ENCODE assay signal across 1 cellular context in the genomic region with DNA sequence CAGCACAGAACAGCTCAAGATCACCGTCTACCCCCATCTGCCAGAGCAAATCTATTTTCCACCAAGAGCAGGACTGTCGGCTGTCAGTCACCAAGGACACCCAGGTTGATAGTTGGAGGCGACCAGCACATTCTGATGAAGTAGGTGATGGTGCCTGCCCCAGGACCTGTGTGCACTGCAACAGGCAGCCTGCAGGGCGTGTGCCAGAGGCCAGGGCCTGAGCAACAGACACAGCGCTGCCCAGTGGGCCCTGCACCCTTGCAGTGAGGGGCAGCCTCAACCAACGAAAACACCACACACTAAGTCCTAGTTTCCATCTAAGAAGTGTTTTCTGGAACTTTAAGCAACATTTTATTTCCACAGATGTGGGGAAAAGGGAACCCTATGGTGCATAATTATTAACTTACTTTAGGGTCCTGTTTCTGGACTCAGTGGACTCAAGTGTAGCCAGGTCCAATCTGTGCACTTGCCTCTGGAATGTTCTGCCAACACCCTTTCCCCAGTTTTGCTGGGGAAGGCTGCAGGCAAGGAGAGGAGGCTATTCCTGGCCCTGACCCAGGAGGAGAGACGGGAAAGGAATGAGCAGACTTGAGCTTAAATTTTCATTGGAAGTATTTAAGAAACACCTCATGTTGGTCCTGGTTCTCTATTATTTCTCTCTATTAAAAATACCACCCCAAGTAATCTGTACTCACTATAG.
TF ChIP-seq lines count a peak whose summit lies in the region.

No MANE protein-coding gene starts in this region.

TF ChIP-seq in IMR-90, 13 proteins besides CTCF, POLR2A, EP300 and RAD21 (continued from another document):
- TF ChIP-seq, protein P1, sequence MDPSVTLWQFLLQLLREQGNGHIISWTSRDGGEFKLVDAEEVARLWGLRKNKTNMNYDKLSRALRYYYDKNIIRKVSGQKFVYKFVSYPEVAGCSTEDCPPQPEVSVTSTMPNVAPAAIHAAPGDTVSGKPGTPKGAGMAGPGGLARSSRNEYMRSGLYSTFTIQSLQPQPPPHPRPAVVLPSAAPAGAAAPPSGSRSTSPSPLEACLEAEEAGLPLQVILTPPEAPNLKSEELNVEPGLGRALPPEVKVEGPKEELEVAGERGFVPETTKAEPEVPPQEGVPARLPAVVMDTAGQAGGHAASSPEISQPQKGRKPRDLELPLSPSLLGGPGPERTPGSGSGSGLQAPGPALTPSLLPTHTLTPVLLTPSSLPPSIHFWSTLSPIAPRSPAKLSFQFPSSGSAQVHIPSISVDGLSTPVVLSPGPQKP (IDR thresholded peaks at IDR 0.05; ENCODE audit: borderline replicate concordance, low read depth, low read length): no peak
- TF ChIP-seq NFE2L2 (IDR thresholded peaks at IDR 0.05; ENCODE audit: low read depth, low read length) (no peak), FOS (IDR thresholded peaks at IDR 0.05; ENCODE audit: low read depth, low read length) (no peak), BHLHE40 (IDR thresholded peaks at IDR 0.05; ENCODE audit: low read depth, low read length) (no peak), RFX5 (IDR thresholded peaks at IDR 0.05; ENCODE audit: low read depth, low read length) (no peak)
